In the genomic region with DNA sequence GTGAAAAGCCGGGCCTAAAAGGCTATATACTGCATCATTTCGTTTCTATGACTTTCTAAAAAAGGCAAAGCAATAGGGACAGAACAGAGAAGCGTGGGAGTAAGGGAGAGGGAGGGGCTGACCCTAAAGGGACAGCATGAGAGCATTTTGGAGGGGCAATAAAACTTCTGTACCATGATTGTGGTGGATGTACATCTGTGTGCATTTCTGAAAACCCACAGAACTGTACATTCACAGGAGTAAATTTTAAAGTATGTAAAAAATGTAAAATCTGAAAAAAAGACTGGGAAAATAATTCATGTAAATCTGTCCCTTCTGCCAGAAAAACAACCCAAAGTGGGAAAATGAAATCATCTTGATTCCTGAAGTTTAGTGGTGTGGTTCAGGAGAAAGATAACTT, we compare ENCODE assay signal across 20 cellular contexts.
A peak's percentile ranks its signal among the peaks of the same experiment; 100 is the strongest.
DNase-seq lines count a peak whose midpoint lies in the region; ATAC-seq and TF ChIP-seq lines count a peak whose summit lies in the region.
"Had no signal": no experiment of that assay in that cellular context is flagged by ENCODE, and none has a peak within 500 bp of the region (broad histone marks: within the 10 kb centered on the region; RNA-seq: fewer than 3 reads in every experiment).

No MANE protein-coding gene starts in this region.

- H3K79me2 ChIP-seq in fibroblast of lung (ENCODE audit: control insufficient read depth, insufficient read depth, low read length): no peaks in the 10 kb centered on the region

- H3K4me3 Mint-ChIP-seq in activated naive CD4-positive, alpha-beta T cell treated with anti-CD3 and anti-CD28 coated beads for 36 hours: no peak overlapping the region
- H3K4me3 Mint-ChIP-seq: activated naive CD4-positive, alpha-beta T cell treated with anti-CD3 and anti-CD28 coated beads, Interleukin-2, amount 50 U/mL, for 24 hours; activated T-helper 1 cell treated with anti-CD3 and anti-CD28 coated beads, Interleukin-12 subunit alpha, Interleukin-12 subunit beta, Interleukin-2, Interleukin-4 antibody, amounts not matched to agents 30 ng/mL and 10 ng/mL and 1 ng/mL, durations not matched to agents 14 hours and 24 hours and 36 hours; effector memory CD8-positive, alpha-beta T cell had no signal

- peaks cover 7% of the 10 kb centered on the region for H3K27me3 Mint-ChIP-seq in activated naive CD4-positive, alpha-beta T cell treated with anti-CD3 and anti-CD28 coated beads for 36 hours (ENCODE audit: low read depth)
- H3K27me3 Mint-ChIP-seq: effector memory CD8-positive, alpha-beta T cell had no signal

- H3K9me3 ChIP-seq in adipocyte (ENCODE audit: control insufficient read depth, low read length): no peaks in the 10 kb centered on the region
- no peaks in the 10 kb centered on the region for H3K9me3 ChIP-seq in fibroblast of lung (ENCODE audit: control insufficient read depth, insufficient read depth, low read depth, low read length)
- H3K9me3 ChIP-seq: body of pancreas, prostate gland, transverse colon had no signal

- TF ChIP-seq CTCF in fibroblast of lung (conservative IDR thresholded peaks at IDR 0.05 in 1 of 2, IDR thresholded peaks at IDR 0.05 in 1 of 2; ENCODE audit: low read depth in 1 of 2, low read length in 2 of 2): no peak

- CTCF ChIA-PET in activated naive CD4-positive, alpha-beta T cell treated with anti-CD3 and anti-CD28 coated beads for 36 hours (lab: Charles Lee): no interaction called here

- H3K27ac Mint-ChIP-seq in activated naive CD4-positive, alpha-beta T cell treated with anti-CD3 and anti-CD28 coated beads for 36 hours: no peak overlapping the region
- H3K27ac Mint-ChIP-seq: activated naive CD4-positive, alpha-beta T cell treated with anti-CD3 and anti-CD28 coated beads, Interleukin-2, amount 50 U/mL, for 24 hours; activated T-helper 1 cell treated with anti-CD3 and anti-CD28 coated beads, Interleukin-12 subunit alpha, Interleukin-12 subunit beta, Interleukin-2, Interleukin-4 antibody, amounts not matched to agents 30 ng/mL and 10 ng/mL and 1 ng/mL, durations not matched to agents 14 hours and 24 hours and 36 hours; effector memory CD8-positive, alpha-beta T cell had no signal

- H3K4me2 ChIP-seq in fibroblast of lung (ENCODE audit: extremely low read depth, insufficient read depth, low read length): no peak overlapping the region

- no peaks in the 10 kb centered on the region for H3K36me3 Mint-ChIP-seq in activated naive CD4-positive, alpha-beta T cell treated with anti-CD3 and anti-CD28 coated beads for 36 hours (ENCODE audit: low read depth)
- H3K36me3 Mint-ChIP-seq: activated naive CD4-positive, alpha-beta T cell treated with anti-CD3 and anti-CD28 coated beads, Interleukin-2, amount 50 U/mL, for 24 hours had no signal

- H3K9me3 Mint-ChIP-seq in activated naive CD4-positive, alpha-beta T cell treated with anti-CD3 and anti-CD28 coated beads for 36 hours: no peaks in the 10 kb centered on the region
- H3K9me3 Mint-ChIP-seq: activated naive CD4-positive, alpha-beta T cell treated with anti-CD3 and anti-CD28 coated beads, Interleukin-2, amount 50 U/mL, for 24 hours; activated T-helper 1 cell treated with anti-CD3 and anti-CD28 coated beads, Interleukin-12 subunit alpha, Interleukin-12 subunit beta, Interleukin-2, Interleukin-4 antibody, amounts not matched to agents 30 ng/mL and 10 ng/mL and 1 ng/mL, durations not matched to agents 14 hours and 24 hours and 36 hours had no signal

- no peak overlapping the region for H3K27ac ChIP-seq in fibroblast of lung (ENCODE audit: insufficient read depth, low read length)
- H3K27ac ChIP-seq: body of pancreas, C4-2B, prostate gland, transverse colon had no signal

- intact Hi-C loops in activated naive CD4-positive, alpha-beta T cell treated with anti-CD3 and anti-CD28 coated beads for 36 hours (cut with micrococcal nuclease): loop anchor here (10.0 kb wide), 1 partner anchor 214 kb away; no protein-coding TSS in a partner anchor

- H3K36me3 ChIP-seq in adipocyte (ENCODE audit: control insufficient read depth, insufficient read depth, low read length, severe bottlenecking): no peaks in the 10 kb centered on the region
- H3K36me3 ChIP-seq in fibroblast of lung (ENCODE audit: control insufficient read depth, insufficient read depth, low read length): no peaks in the 10 kb centered on the region
- H3K36me3 ChIP-seq: prostate gland, transverse colon had no signal

- H3K9ac ChIP-seq in adipocyte (ENCODE audit: low read length): no peak overlapping the region
- no peak overlapping the region for H3K9ac ChIP-seq in fibroblast of lung (ENCODE audit: insufficient read depth, low read length)

- DNase-seq in HCEC 1CT (peak; percentile 81), adipocyte (ENCODE audit: low read depth) (peak; percentile 71), fibroblast of lung (ENCODE audit: low read depth in 2 of 2) (peak; percentile 37 to 84), non-pigmented ciliary epithelial cell (ENCODE audit: low read depth) (peak; percentile 74), C1 segment of cervical spinal cord (lab: John Stamatoyannopoulos, UW) (no peak)
- no peak for DNase-seq in NK-92 treated with Interleukin-12 subunit alpha and Interleukin-12 subunit beta, amount 100 ng/mL, for 24 hours (lab: John Stamatoyannopoulos, UW)
- no peak for DNase-seq in activated naive CD4-positive, alpha-beta T cell treated with anti-CD3 and anti-CD28 coated beads for 36 hours
- DNase-seq: body of pancreas; Calu3; effector memory CD8-positive, alpha-beta T cell; NCI-H1105; NCI-H1930; NCI-H69; transverse colon had no signal

- no peak overlapping the region for H2AFZ ChIP-seq in fibroblast of lung (ENCODE audit: low read length)

- ATAC-seq in HG03108 (IDR thresholded peaks at IDR 0.05; ENCODE audit: unreplicated experiment): no peak
- ATAC-seq: body of pancreas; effector memory CD8-positive, alpha-beta T cell; HCT116 had no signal

- H3K4me1 ChIP-seq in adipocyte (ENCODE audit: control insufficient read depth, insufficient read depth, low read length) (peaks cover 17% of the 10 kb centered on the region), fibroblast of lung (ENCODE audit: control insufficient read depth, extremely low read depth, insufficient read depth, low read length) (peaks cover 6% of the 10 kb centered on the region)
- H3K4me1 ChIP-seq: body of pancreas, prostate gland, transverse colon had no signal

- H3K4me1 Mint-ChIP-seq in activated naive CD4-positive, alpha-beta T cell treated with anti-CD3 and anti-CD28 coated beads for 36 hours (ENCODE audit: low read depth): no peaks in the 10 kb centered on the region
- H3K4me1 Mint-ChIP-seq: activated naive CD4-positive, alpha-beta T cell treated with anti-CD3 and anti-CD28 coated beads, Interleukin-2, amount 50 U/mL, for 24 hours had no signal

- H3K27me3 ChIP-seq in adipocyte (replicated peaks; ENCODE audit: control insufficient read depth, insufficient read depth, low read length): no peaks in the 10 kb centered on the region
- no peaks in the 10 kb centered on the region for H3K27me3 ChIP-seq in fibroblast of lung (ENCODE audit: control insufficient read depth, insufficient read depth, low read length)
- H3K27me3 ChIP-seq: body of pancreas, transverse colon had no signal

- H4K20me1 ChIP-seq in fibroblast of lung (ENCODE audit: control insufficient read depth, extremely low read depth, insufficient read depth, low read length): no peaks in the 10 kb centered on the region

- H3K4me3 ChIP-seq in adipocyte (ENCODE audit: low read length) (no peak overlapping the region), fibroblast of lung (replicated peaks in 1 of 4; ENCODE audit: control extremely low read depth in 1 of 4, insufficient read depth in 1 of 4, low read depth in 3 of 4, low read length in 4 of 4) (no peak overlapping the region)
- H3K4me3 ChIP-seq: body of pancreas, prostate gland, transverse colon had no signal

Comparison
In these comparisons a context has a peak if more than half of its experiments do, and no peak if none do; other contexts are left out.
1. DNase-seq: peak in HCEC 1CT (single experiment), adipocyte (single experiment), fibroblast of lung (2 of 2) and non-pigmented ciliary epithelial cell (single experiment); none in NK-92 treated with Interleukin-12 subunit alpha and Interleukin-12 subunit beta, amount 100 ng/mL, for 24 hours (single experiment), C1 segment of cervical spinal cord (0 of 14) and activated naive CD4-positive, alpha-beta T cell treated with anti-CD3 and anti-CD28 coated beads for 36 hours (single experiment).